In the genomic region with DNA sequence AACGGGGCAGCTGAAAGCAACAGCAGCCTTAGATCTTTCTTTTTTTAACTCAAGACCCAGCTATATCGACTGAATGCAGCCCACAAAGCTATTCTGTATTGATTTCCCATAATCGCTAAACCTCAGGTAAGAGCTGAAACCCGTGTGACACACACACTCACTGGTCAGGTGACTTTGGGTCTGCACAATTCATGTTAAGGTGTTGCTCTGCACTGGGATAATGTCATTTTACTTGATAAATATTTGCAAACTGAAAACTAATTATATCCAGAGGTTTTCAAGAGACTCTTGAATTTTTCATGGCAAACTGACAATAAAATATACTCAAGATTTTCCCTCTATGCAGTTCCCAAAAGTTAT, we compare ENCODE assay signal across 14 cellular contexts. TPM values are rescaled to one million over a fixed set of nuclear protein-coding genes. Genes with fewer than 3 reads are reported as not detected.
DNase-seq lines count a peak whose midpoint lies in the region; ATAC-seq lines count a peak whose summit lies in the region.
"Had no signal": no experiment of that assay in that cellular context is flagged by ENCODE, and none has a peak within 500 bp of the region (broad histone marks: within the 10 kb centered on the region; RNA-seq: fewer than 3 reads in every experiment).

No MANE protein-coding gene starts in this region.

- peak; percentile 14 for ATAC-seq in GM21390 (IDR thresholded peaks at IDR 0.05; ENCODE audit: unreplicated experiment)
- ATAC-seq in HG03432 (IDR thresholded peaks at IDR 0.05; ENCODE audit: unreplicated experiment): peak; percentile 20
- ATAC-seq in naive thymus-derived CD8-positive, alpha-beta T cell: no peak
- ATAC-seq: A549, gastrocnemius medialis had no signal

- H3K27me3 Mint-ChIP-seq in activated CD4-positive, alpha-beta T cell treated with anti-CD3 and anti-CD28 coated beads, Interleukin-2, amount 10 ng/mL, durations not matched to agents 7 days and 5 days: peaks cover 3% of the 10 kb centered on the region
- H3K27me3 Mint-ChIP-seq in naive thymus-derived CD8-positive, alpha-beta T cell: no peaks in the 10 kb centered on the region

- no peaks in the 10 kb centered on the region for H3K36me3 Mint-ChIP-seq in activated CD4-positive, alpha-beta T cell treated with anti-CD3 and anti-CD28 coated beads, Interleukin-2, amount 10 ng/mL, durations not matched to agents 7 days and 5 days (ENCODE audit: low read depth)
- H3K36me3 Mint-ChIP-seq in naive thymus-derived CD8-positive, alpha-beta T cell: peaks cover 0 to 21% (median 2%) of the 10 kb centered on the region in 3 donors

- CTCF ChIA-PET in activated CD4-positive, alpha-beta T cell treated with anti-CD3 and anti-CD28 coated beads, Interleukin-2, amount 10 ng/mL, durations not matched to agents 7 days and 5 days (lab: Charles Lee): interaction anchor here (0.8 to 1.4 kb wide), 2 partner anchors 12 to 28 kb away, joined by 3 to 4 read pairs; no protein-coding TSS in a partner anchor

- no peak for DNase-seq in activated CD4-positive, alpha-beta T cell treated with anti-CD3 and anti-CD28 coated beads, Interleukin-2, amount 10 ng/mL, durations not matched to agents 7 days and 5 days
- DNase-seq in activated CD4-positive, alpha-beta T cell treated with anti-CD3 and anti-CD28 coated beads, Interleukin-2, amount 50 U/mL, for 1 hour: no peak
- DNase-seq in naive thymus-derived CD8-positive, alpha-beta T cell: no peak
- DNase-seq in NCI-H82 treated with DMSO at 0.1 percent for 48 hours (lab: John Stamatoyannopoulos, UW; ENCODE audit: unreplicated experiment): no peak
- no peak for DNase-seq in UCSD-AML1 (lab: John Stamatoyannopoulos, UW; ENCODE audit: unreplicated experiment)
- no peak for DNase-seq in cerebellum (ENCODE audit: low spot score)
- DNase-seq: Caco-2, gastrocnemius medialis, NCI-H446 treated with DMSO at 0.1 percent for 48 hours, posterior cingulate gyrus had no signal

- peaks cover 29% of the 10 kb centered on the region for H3K4me1 Mint-ChIP-seq in activated CD4-positive, alpha-beta T cell treated with anti-CD3 and anti-CD28 coated beads, Interleukin-2, amount 10 ng/mL, durations not matched to agents 7 days and 5 days
- peaks cover 11 to 27% (median 20%) of the 10 kb centered on the region in 4 donors for H3K4me1 Mint-ChIP-seq in naive thymus-derived CD8-positive, alpha-beta T cell

- POLR2A ChIA-PET in activated CD4-positive, alpha-beta T cell treated with anti-CD3 and anti-CD28 coated beads, Interleukin-2, amount 10 ng/mL, durations not matched to agents 7 days and 5 days (lab: Charles Lee): no interaction called here
- POLR2A ChIA-PET in naive thymus-derived CD8-positive, alpha-beta T cell (lab: Charles Lee): no interaction called here

- peaks cover under 1% of the 10 kb centered on the region for H3K9me3 Mint-ChIP-seq in activated CD4-positive, alpha-beta T cell treated with anti-CD3 and anti-CD28 coated beads, Interleukin-2, amount 10 ng/mL, durations not matched to agents 7 days and 5 days
- no peaks in the 10 kb centered on the region for H3K9me3 Mint-ChIP-seq in naive thymus-derived CD8-positive, alpha-beta T cell
- H3K9me3 Mint-ChIP-seq: activated naive CD4-positive, alpha-beta T cell treated with anti-CD3 and anti-CD28 coated beads, Interleukin-2, amount 50 U/mL, for 72 hours had no signal

- peak overlapping the region; percentile 6 for H3K4me3 Mint-ChIP-seq in activated CD4-positive, alpha-beta T cell treated with anti-CD3 and anti-CD28 coated beads, Interleukin-2, amount 10 ng/mL, durations not matched to agents 7 days and 5 days
- H3K4me3 Mint-ChIP-seq in naive thymus-derived CD8-positive, alpha-beta T cell: peak overlapping the region in 7 of 10 donors; percentile 2 to 62 (median 49)

- peak overlapping the region; percentile 52 for H3K27ac Mint-ChIP-seq in activated CD4-positive, alpha-beta T cell treated with anti-CD3 and anti-CD28 coated beads, Interleukin-2, amount 10 ng/mL, durations not matched to agents 7 days and 5 days
- peak overlapping the region in 4 of 10 donors; percentile 22 to 60 (median 41) for H3K27ac Mint-ChIP-seq in naive thymus-derived CD8-positive, alpha-beta T cell

RNA-seq across cellular contexts. Expression of gene SCRN1, which starts 33.1 kb away (rescaled TPM):
- 1 to 10 TPM; 2.1 TPM for total RNA-seq in activated CD4-positive, alpha-beta T cell treated with anti-CD3 and anti-CD28 coated beads, Interleukin-2, amount 10 ng/mL, durations not matched to agents 7 days and 5 days
- total RNA-seq in naive thymus-derived CD8-positive, alpha-beta T cell: 10 to 100 TPM; 16.3 to 17.3 TPM
- polyA plus RNA-seq in naive thymus-derived CD8-positive, alpha-beta T cell: 10 to 100 TPM in 1 of 3 donors, 1 to 10 TPM in 2; 8.3 to 13.7 (median 9.2) TPM
- 96.3 TPM for total RNA-seq in cerebellum

Comparison
In these comparisons a context has a peak if more than half of its experiments do, and no peak if none do; other contexts are left out.
1. ATAC-seq: peak in GM21390 (single experiment) and HG03432 (single experiment); none in naive thymus-derived CD8-positive, alpha-beta T cell (0 of 2).
2. RNA of gene SCRN1, which starts 33.1 kb away (total RNA-seq): 96.3 TPM in cerebellum (single experiment) and 16.3 to 17.3 TPM in naive thymus-derived CD8-positive, alpha-beta T cell; 2.1 TPM in activated CD4-positive, alpha-beta T cell treated with anti-CD3 and anti-CD28 coated beads, Interleukin-2, amount 10 ng/mL, durations not matched to agents 7 days and 5 days; every median in the first group is over 4 times any median in the second.